ENCODE assay signal across 1 cellular context in the genomic region with DNA sequence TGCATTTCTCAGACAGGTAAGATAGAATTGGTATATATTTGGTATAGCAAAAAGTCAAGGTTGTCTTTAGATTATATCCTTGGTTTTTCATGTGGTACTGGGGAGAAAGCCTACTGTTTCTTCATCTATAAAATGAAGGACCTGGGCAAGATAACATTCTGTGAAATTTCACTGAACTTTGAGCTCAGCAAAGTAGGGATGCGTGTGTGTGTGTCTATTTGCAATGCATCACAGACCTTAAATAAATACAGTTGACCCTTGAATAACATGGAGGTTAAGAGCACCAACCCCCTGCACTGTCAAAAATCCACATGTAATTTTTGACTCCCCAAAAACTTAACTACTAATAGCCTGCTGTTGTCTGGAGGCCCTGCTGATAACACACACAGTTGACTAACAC.
TF ChIP-seq lines count a peak whose summit lies in the region.

No MANE protein-coding gene starts in this region.

TF ChIP-seq in HepG2, 621 proteins besides CTCF, POLR2A, EP300 and RAD21 (continued from another document):
- TF ChIP-seq ATF4 (CRISPR knock-in tag; IDR thresholded peaks at IDR 0.05) (0 out of 4 replicates have a peak, but pooled peaks of 1 of the 2 experiments have one; percentile 47), U2AF1 (optimal IDR thresholded peaks at IDR 0.05; ENCODE audit: low read depth, low read length) (no peak), PAF1 (CRISPR knock-in tag; IDR thresholded peaks at IDR 0.05) (no peak), YEATS4 (CRISPR knock-in tag; IDR thresholded peaks at IDR 0.05; ENCODE audit: borderline replicate concordance) (no peak), CCDC6 (CRISPR knock-in tag; IDR thresholded peaks at IDR 0.05) (no peak), NR2F6 (IDR thresholded peaks at IDR 0.05) (peak; percentile 86), NR2F6 (CRISPR knock-in tag; IDR thresholded peaks at IDR 0.05) (peak; percentile 85), CEBPG (CRISPR knock-in tag; IDR thresholded peaks at IDR 0.05) (no peak), ATAD3A (CRISPR knock-in tag; IDR thresholded peaks at IDR 0.05) (no peak), ZNF629 (CRISPR knock-in tag; conservative IDR thresholded peaks at IDR 0.05) (no peak), LCORL (IDR thresholded peaks at IDR 0.05) (no peak; the same call in 1 of the 2 replicates), LCORL (CRISPR knock-in tag; IDR thresholded peaks at IDR 0.05) (no peak), ZNF546 (CRISPR knock-in tag; conservative IDR thresholded peaks at IDR 0.05) (no peak), ZNF713 (CRISPR knock-in tag; IDR thresholded peaks at IDR 0.05) (no peak), FOSL1 (CRISPR knock-in tag; IDR thresholded peaks at IDR 0.05; ENCODE audit: borderline replicate concordance) (no peak), ZNF75D (CRISPR knock-in tag; IDR thresholded peaks at IDR 0.05; ENCODE audit: borderline replicate concordance) (no peak), ZNF788 (CRISPR knock-in tag; IDR thresholded peaks at IDR 0.05; ENCODE audit: borderline replicate concordance) (no peak), ZFP36L2 (CRISPR knock-in tag; IDR thresholded peaks at IDR 0.05) (no peak), NKX3-1 (CRISPR knock-in tag; IDR thresholded peaks at IDR 0.05) (no peak), ZNF33B (CRISPR knock-in tag; IDR thresholded peaks at IDR 0.05) (no peak)
- TF ChIP-seq, protein P1, sequence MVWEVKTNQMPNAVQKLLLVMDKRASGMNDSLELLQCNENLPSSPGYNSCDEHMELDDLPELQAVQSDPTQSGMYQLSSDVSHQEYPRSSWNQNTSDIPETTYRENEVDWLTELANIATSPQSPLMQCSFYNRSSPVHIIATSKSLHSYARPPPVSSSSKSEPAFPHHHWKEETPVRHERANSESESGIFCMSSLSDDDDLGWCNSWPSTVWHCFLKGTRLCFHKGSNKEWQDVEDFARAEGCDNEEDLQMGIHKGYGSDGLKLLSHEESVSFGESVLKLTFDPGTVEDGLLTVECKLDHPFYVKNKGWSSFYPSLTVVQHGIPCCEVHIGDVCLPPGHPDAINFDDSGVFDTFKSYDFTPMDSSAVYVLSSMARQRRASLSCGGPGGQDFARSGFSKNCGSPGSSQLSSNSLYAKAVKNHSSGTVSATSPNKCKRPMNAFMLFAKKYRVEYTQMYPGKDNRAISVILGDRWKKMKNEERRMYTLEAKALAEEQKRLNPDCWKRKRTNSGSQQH (CRISPR knock-in tag; IDR thresholded peaks at IDR 0.05; ENCODE audit: low read depth), result no peak
